ENCODE assay signal across 11 cellular contexts in the genomic region with DNA sequence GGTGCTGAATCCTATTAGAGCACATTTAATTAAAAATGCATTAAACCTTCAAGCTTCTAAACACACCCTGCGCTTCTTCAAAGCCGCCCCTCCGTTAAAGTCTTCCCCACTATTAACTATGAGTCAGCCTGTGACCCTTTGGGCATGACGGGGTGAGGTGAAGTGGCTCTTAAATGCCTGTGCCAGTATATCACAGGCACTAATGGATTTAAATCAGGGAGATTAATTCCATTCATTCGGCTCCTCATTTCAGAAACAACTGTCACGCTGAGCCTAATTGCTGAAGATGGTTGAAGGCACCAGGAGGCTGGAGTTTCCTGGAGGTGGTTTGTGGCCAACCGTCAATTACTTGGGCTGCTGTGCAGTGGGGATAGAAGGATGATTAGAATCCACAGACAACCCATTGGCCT.
DNase-seq lines count a peak whose midpoint lies in the region; ATAC-seq, FAIRE-seq and TF ChIP-seq lines count a peak whose summit lies in the region.
"Had no signal": no experiment of that assay in that cellular context is flagged by ENCODE, and none has a peak within 500 bp of the region (broad histone marks: within the 10 kb centered on the region; RNA-seq: fewer than 3 reads in every experiment).

No MANE protein-coding gene starts in this region.

- in situ Hi-C loops in ACHN (cut with HindIII; ENCODE audit: low pct_ligation_motif_present, low pct_unique_long_range_greater_than_20kb, low sequenced_read_pairs) = no loop called here

- no peak for ATAC-seq in HG03280 (IDR thresholded peaks at IDR 0.05; ENCODE audit: unreplicated experiment)

- H3K4me3 ChIP-seq in SJCRH30 (no peak overlapping the region), ascending aorta (no peak overlapping the region)

- FAIRE-seq in HTR-8/SVneo (lab: Jason Lieb, UNC) = no peak
- FAIRE-seq: kidney had no signal

- H3K4me1 ChIP-seq in SJCRH30 = peaks cover 37% of the 10 kb centered on the region
- H3K4me1 ChIP-seq in ascending aorta = peaks cover 12 to 16% of the 10 kb centered on the region in 2 donors

- no peak for TF ChIP-seq CTCF in ascending aorta (IDR thresholded peaks at IDR 0.05)

- H3K27ac ChIP-seq in SJCRH30 (peak overlapping the region; percentile 75), ascending aorta (no peak overlapping the region)

- intact Hi-C loops in ascending aorta (cut with DNase I) = loop anchor here (5.0 to 10.0 kb wide), 2 partner anchors 193 to 914 kb away; partner anchors contain the start of genes BOD1 and MSX2

- DNase-seq in ACHN (peak; percentile 51), HT1080 (ENCODE audit: low read depth) (peak; percentile 13), SJCRH30 (peak; percentile 15 to 53), kidney glomerular epithelial cell (lab: John Stamatoyannopoulos, UW) (peak; percentile 1), ascending aorta (ENCODE audit: low spot score in 2 of 2) (no peak), HTR-8/SVneo (ENCODE audit: insufficient read length, low spot score) (no peak)
- no peak for DNase-seq in stimulated activated CD4-positive, alpha-beta T cell treated with anti-CD3 and anti-CD28 coated beads, Interleukin-12 subunit alpha, Interleukin-12 subunit beta, amount 100 ng/mL, for 4 hours
- DNase-seq: NCI-H2081; stimulated activated naive CD4-positive, alpha-beta T cell treated with Interleukin-2 at 50 U/mL for 16 hours had no signal

- H3K9me3 ChIP-seq in SJCRH30 (replicated peaks) = no peaks in the 10 kb centered on the region
- no peaks in the 10 kb centered on the region for H3K9me3 ChIP-seq in ascending aorta

- H3K36me3 ChIP-seq in SJCRH30 = no peaks in the 10 kb centered on the region
- no peaks in the 10 kb centered on the region for H3K36me3 ChIP-seq in ascending aorta

- H3K27me3 ChIP-seq in SJCRH30 = no peaks in the 10 kb centered on the region
- no peaks in the 10 kb centered on the region for H3K27me3 ChIP-seq in ascending aorta

Comparison
In these comparisons a context has a peak if more than half of its experiments do, and no peak if none do; other contexts are left out.
1. DNase-seq: peak in ACHN (single experiment), HT1080 (single experiment), SJCRH30 (2 of 2) and kidney glomerular epithelial cell (single experiment); none in stimulated activated CD4-positive, alpha-beta T cell treated with anti-CD3 and anti-CD28 coated beads, Interleukin-12 subunit alpha, Interleukin-12 subunit beta, amount 100 ng/mL, for 4 hours (single experiment), ascending aorta (0 of 2) and HTR-8/SVneo (single experiment).